Comparison of ENCODE assay signal across 1 cellular context in genomic region chr16:69326172-69326873, GRCh38.
TF ChIP-seq lines count a peak whose summit lies in the region.

No MANE protein-coding gene starts in this region.

TF ChIP-seq in HepG2, 621 proteins besides CTCF, POLR2A, EP300 and RAD21 (continued from another document):
- TF ChIP-seq ELK4 (CRISPR knock-in tag; IDR thresholded peaks at IDR 0.05; ENCODE audit: borderline replicate concordance) (no peak), ZBTB34 (CRISPR knock-in tag; IDR thresholded peaks at IDR 0.05) (no peak), ASH2L (IDR thresholded peaks at IDR 0.05; ENCODE audit: insufficient read length, low read depth, low read length) (peak; percentile 64), CSRNP2 (CRISPR knock-in tag; conservative IDR thresholded peaks at IDR 0.05; ENCODE audit: low read depth) (no peak), ZGPAT (CRISPR knock-in tag; IDR thresholded peaks at IDR 0.05) (peak; percentile 59), SRY (CRISPR knock-in tag; IDR thresholded peaks at IDR 0.05) (peak; percentile 58; the same call in 1 of the 2 replicates), ZFP62 (CRISPR knock-in tag; IDR thresholded peaks at IDR 0.05) (no peak), ZFP90 (CRISPR knock-in tag; IDR thresholded peaks at IDR 0.05; ENCODE audit: borderline replicate concordance) (no peak), ZNF121 (CRISPR knock-in tag; IDR thresholded peaks at IDR 0.05) (no peak), FLYWCH1 (CRISPR knock-in tag; IDR thresholded peaks at IDR 0.05) (no peak), LBX2 (CRISPR knock-in tag; IDR thresholded peaks at IDR 0.05; ENCODE audit: borderline replicate concordance) (no peak), NFRKB (IDR thresholded peaks at IDR 0.05) (no peak), SALL1 (CRISPR knock-in tag; IDR thresholded peaks at IDR 0.05) (peak; percentile 88), ZNF543 (CRISPR knock-in tag; IDR thresholded peaks at IDR 0.05) (no peak), ZNF34 (CRISPR knock-in tag; IDR thresholded peaks at IDR 0.05; ENCODE audit: borderline replicate concordance) (no peak), AGO2 (optimal IDR thresholded peaks at IDR 0.05; ENCODE audit: low read depth, low read length) (no peak), NONO (IDR thresholded peaks at IDR 0.05) (no peak), NONO (CRISPR knock-in tag; conservative IDR thresholded peaks at IDR 0.05) (no peak; the same call in 1 of the 2 replicates), TMF1 (CRISPR knock-in tag; IDR thresholded peaks at IDR 0.05; ENCODE audit: low read depth) (no peak), HOXA7 (CRISPR knock-in tag; IDR thresholded peaks at IDR 0.05) (no peak), ZNF7 (CRISPR knock-in tag; IDR thresholded peaks at IDR 0.05) (no peak), RARG (CRISPR knock-in tag; IDR thresholded peaks at IDR 0.05; ENCODE audit: low read depth) (no peak), ZNF530 (CRISPR knock-in tag; IDR thresholded peaks at IDR 0.05; ENCODE audit: low read depth) (no peak), CEBPZ (IDR thresholded peaks at IDR 0.05; ENCODE audit: low read length) (no peak), GATA4 (IDR thresholded peaks at IDR 0.05; ENCODE audit: borderline replicate concordance, low read depth) (no peak), MED13 (CRISPR knock-in tag; IDR thresholded peaks at IDR 0.05) (no peak), ZMAT3 (CRISPR knock-in tag; conservative IDR thresholded peaks at IDR 0.05) (0 out of 2 replicates have a peak, but pooled peaks have one; percentile 83), RBM22 (optimal IDR thresholded peaks at IDR 0.05; ENCODE audit: low read length) (peak; percentile 90), HNRNPUL1 (IDR thresholded peaks at IDR 0.05; ENCODE audit: low read depth, low read length) (no peak), RBM39 (IDR thresholded peaks at IDR 0.05; ENCODE audit: low read depth, low read length, poor library complexity, severe bottlenecking) (no peak), ZNF12 (CRISPR knock-in tag; IDR thresholded peaks at IDR 0.05) (peak; percentile 80), ZNF451 (CRISPR knock-in tag; IDR thresholded peaks at IDR 0.05) (no peak), ZNF740 (CRISPR knock-in tag; IDR thresholded peaks at IDR 0.05) (no peak), AFF4 (CRISPR knock-in tag; IDR thresholded peaks at IDR 0.05) (0 out of 2 replicates have a peak, but pooled peaks have one; percentile 24), ZBTB7A (CRISPR knock-in tag; IDR thresholded peaks at IDR 0.05) (no peak)
